In genomic region chr11:63274776-63275175, GRCh38 we compare ENCODE assay signal across 20 cellular contexts. TPM values are rescaled to one million over a fixed set of nuclear protein-coding genes. Genes with fewer than 3 reads are reported as not detected.
DNase-seq lines count a peak whose midpoint lies in the region; FAIRE-seq and TF ChIP-seq lines count a peak whose summit lies in the region.
"Had no signal": no experiment of that assay in that cellular context is flagged by ENCODE, and none has a peak within 500 bp of the region (broad histone marks: within the 10 kb centered on the region; RNA-seq: fewer than 3 reads in every experiment).

No MANE protein-coding gene starts in this region.

- no peak overlapping the region for H2AK5ac ChIP-seq in H9 (ENCODE audit: insufficient read length, low read length)

- H3K4me3 ChIP-seq in Karpas-422 (ENCODE audit: low read length) (no peak overlapping the region), small intestine (ENCODE audit: low read depth in 1 of 2, low read length in 2 of 2) (no peak overlapping the region)
- H3K4me3 ChIP-seq: hepatocyte, lower lobe of right lung, tibial artery had no signal

- H3T11ph ChIP-seq in H9 (ENCODE audit: low read length), result no peak overlapping the region

- no peak overlapping the region for H3K27ac ChIP-seq in Karpas-422 (ENCODE audit: low read length)
- no peak overlapping the region for H3K27ac ChIP-seq in small intestine (ENCODE audit: low read depth in 1 of 2, low read length in 1 of 2)
- no peak overlapping the region for H3K27ac ChIP-seq in H9 (ENCODE audit: insufficient read length, low read depth, low read length)
- H3K27ac ChIP-seq: hepatocyte, lower lobe of right lung, tibial artery had no signal

- H3K9me3 Mint-ChIP-seq in H9, result peaks cover 0 to 2% of the 10 kb centered on the region in 2 experiments; a peak in 3 of 5 replicates
- H3K9me3 Mint-ChIP-seq: stimulated activated effector memory CD8-positive, alpha-beta T cell treated with anti-CD3 and anti-CD28 coated beads, Interleukin-12 subunit alpha, Interleukin-12 subunit beta, amount 100 ng/mL, for 72 hours had no signal

- no peak overlapping the region for H3K14ac ChIP-seq in H9 (ENCODE audit: insufficient read depth, low read length)

- no peak overlapping the region for H3K18ac ChIP-seq in H9 (ENCODE audit: insufficient read length, low read depth, low read length)

- H2BK15ac ChIP-seq in H9 (ENCODE audit: low read depth, low read length), result no peak overlapping the region

- no peaks in the 10 kb centered on the region for H3K36me3 Mint-ChIP-seq in H9 (ENCODE audit: insufficient read depth in 1 of 3, low read depth in 3 of 3)
- H3K36me3 Mint-ChIP-seq: brain; stimulated activated effector memory CD8-positive, alpha-beta T cell treated with anti-CD3 and anti-CD28 coated beads, Interleukin-12 subunit alpha, Interleukin-12 subunit beta, amount 100 ng/mL, for 72 hours had no signal

- no peak overlapping the region for H2BK12ac ChIP-seq in H9 (ENCODE audit: insufficient read length, low read depth, low read length)

- H3K56ac ChIP-seq in H9 (ENCODE audit: insufficient read length, low read depth, low read length), result no peak overlapping the region

- H3K4me2 ChIP-seq in Karpas-422 (ENCODE audit: low read depth, low read length, poor library complexity, severe bottlenecking), result no peak overlapping the region
- H3K4me2 ChIP-seq in H9 (ENCODE audit: insufficient read depth, insufficient read length, low read length), result no peak overlapping the region
- H3K4me2 ChIP-seq: hepatocyte had no signal

- DNase-seq in ELR (ENCODE audit: low read depth) (peak; percentile 25), Karpas-422 (peak; percentile 61), RKO (ENCODE audit: low spot score) (peak; percentile 50), iris pigment epithelial cell (ENCODE audit: low read depth) (peak; percentile 7), small intestine (no peak), H9 (no peak)
- DNase-seq in activated naive CD4-positive, alpha-beta T cell (lab: John Stamatoyannopoulos, UW), result no peak
- DNase-seq: activated CD8-positive, alpha-beta memory T cell treated with anti-CD3 and anti-CD28 coated beads for 24 hours; cortex of kidney; lower lobe of right lung; NCI-H2029; nucleus accumbens; T-helper 9 cell; tibial artery had no signal

- no peak overlapping the region for H2BK20ac ChIP-seq in H9 (ENCODE audit: low read depth, low read length, poor library complexity, severe bottlenecking)

- no peaks in the 10 kb centered on the region for H3K4me1 Mint-ChIP-seq in H9
- H3K4me1 Mint-ChIP-seq: brain; stimulated activated effector memory CD8-positive, alpha-beta T cell treated with anti-CD3 and anti-CD28 coated beads, Interleukin-12 subunit alpha, Interleukin-12 subunit beta, amount 100 ng/mL, for 72 hours had no signal

- H3K79me1 ChIP-seq in H9 (ENCODE audit: insufficient read depth, low read depth, low read length, poor library complexity, severe bottlenecking), result no peaks in the 10 kb centered on the region

- no peak overlapping the region for H3K27ac Mint-ChIP-seq in H9
- H3K27ac Mint-ChIP-seq: brain; stimulated activated effector memory CD8-positive, alpha-beta T cell treated with anti-CD3 and anti-CD28 coated beads, Interleukin-12 subunit alpha, Interleukin-12 subunit beta, amount 100 ng/mL, for 72 hours had no signal

- no peak for TF ChIP-seq CTCF in H9 (conservative IDR thresholded peaks at IDR 0.05)

- H3K4me3 Mint-ChIP-seq in H9, result no peak overlapping the region
- H3K4me3 Mint-ChIP-seq: brain; stimulated activated effector memory CD8-positive, alpha-beta T cell treated with anti-CD3 and anti-CD28 coated beads, Interleukin-12 subunit alpha, Interleukin-12 subunit beta, amount 100 ng/mL, for 72 hours had no signal

- WGBS in small intestine, 3 donors, result 66 to 74% (median 70%) methylated on average over 1 of the region's 1 CpG
- WGBS in H9 (ENCODE audit: extremely low coverage, insufficient read length, low lambda C conversion rate), result no CpG with 5 or more reads among the region's 1 CpG

- H3K79me2 ChIP-seq in Karpas-422 (ENCODE audit: low read length) (no peaks in the 10 kb centered on the region), H9 (ENCODE audit: insufficient read depth, low read length) (no peaks in the 10 kb centered on the region)
- H3K79me2 ChIP-seq: hepatocyte had no signal

- H3K23ac ChIP-seq in H9 (ENCODE audit: insufficient read length, low read depth, low read length), result no peak overlapping the region

- FAIRE-seq in small intestine (lab: Jason Lieb, UNC), result no peak
- FAIRE-seq: islet of Langerhans had no signal

- no peaks in the 10 kb centered on the region for H3K27me3 ChIP-seq in Karpas-422 (ENCODE audit: low read length)
- H3K27me3 ChIP-seq in small intestine (ENCODE audit: control insufficient read depth in 2 of 2, insufficient read depth in 2 of 2, low read length in 2 of 2), result peaks cover 0 to 2% of the 10 kb centered on the region in 2 donors
- no peaks in the 10 kb centered on the region for H3K27me3 ChIP-seq in H9 (ENCODE audit: insufficient read depth, low read length)
- H3K27me3 ChIP-seq: hepatocyte, tibial artery had no signal

- H3K9me2 ChIP-seq in Karpas-422 (replicated peaks; ENCODE audit: insufficient read depth, low read length), result no peaks in the 10 kb centered on the region

- H3K27me3 Mint-ChIP-seq in H9 (ENCODE audit: low read depth), result peaks cover 7% of the 10 kb centered on the region

- no peak overlapping the region for H3K4ac ChIP-seq in H9 (ENCODE audit: low read depth, low read length)

- no peak overlapping the region for H4K5ac ChIP-seq in H9 (ENCODE audit: insufficient read length, low read depth, low read length)

- H4K8ac ChIP-seq in H9 (replicated peaks; ENCODE audit: insufficient read length, low read depth, low read length), result no peak overlapping the region

- H4K20me1 ChIP-seq in Karpas-422 (ENCODE audit: insufficient read depth, low read depth, low read length) (no peaks in the 10 kb centered on the region), H9 (ENCODE audit: control insufficient read depth, insufficient read depth, insufficient read length) (no peaks in the 10 kb centered on the region)

- H3K9me3 ChIP-seq in Karpas-422 (ENCODE audit: low read length), result no peaks in the 10 kb centered on the region
- no peaks in the 10 kb centered on the region for H3K9me3 ChIP-seq in small intestine (ENCODE audit: control insufficient read depth, low read depth)
- H3K9me3 ChIP-seq in H9 (ENCODE audit: control insufficient read depth, low read depth, low read length), result no peaks in the 10 kb centered on the region
- H3K9me3 ChIP-seq: Caco-2, lower lobe of right lung, tibial artery had no signal

- no peaks in the 10 kb centered on the region for H3K4me1 ChIP-seq in Karpas-422 (ENCODE audit: low read length)
- no peaks in the 10 kb centered on the region for H3K4me1 ChIP-seq in small intestine (ENCODE audit: control insufficient read depth in 2 of 2, insufficient read depth in 1 of 2, low read depth in 1 of 2, low read length in 1 of 2)
- no peaks in the 10 kb centered on the region for H3K4me1 ChIP-seq in H9 (ENCODE audit: insufficient read depth, low read length)
- H3K4me1 ChIP-seq: Caco-2, lower lobe of right lung had no signal

- no peak overlapping the region for H2BK120ac ChIP-seq in H9 (ENCODE audit: low read depth, low read length, poor library complexity, severe bottlenecking)

- H3K9ac ChIP-seq in Karpas-422 (ENCODE audit: low read length), result no peak overlapping the region
- no peak overlapping the region for H3K9ac ChIP-seq in H9 (ENCODE audit: extremely low read depth, insufficient read length, low read length)

- no peak overlapping the region for H2BK5ac ChIP-seq in H9 (ENCODE audit: insufficient read length, low read length)

- H3K23me2 ChIP-seq in H9 (ENCODE audit: insufficient read length, low read depth, low read length, poor library complexity, severe bottlenecking), result no peaks in the 10 kb centered on the region

- H3K36me3 ChIP-seq in Karpas-422 (ENCODE audit: insufficient read depth, low read length), result no peaks in the 10 kb centered on the region
- H3K36me3 ChIP-seq in small intestine (ENCODE audit: control insufficient read depth in 2 of 2, insufficient read depth in 2 of 2, low read length in 2 of 2), result no peaks in the 10 kb centered on the region
- H3K36me3 ChIP-seq: lower lobe of right lung, tibial artery had no signal

- no peak overlapping the region for H4K91ac ChIP-seq in H9 (ENCODE audit: insufficient read length, low read depth, low read length)

- H2AFZ ChIP-seq in Karpas-422 (ENCODE audit: low read length) (no peak overlapping the region), H9 (ENCODE audit: low read length) (no peak overlapping the region)
- H2AFZ ChIP-seq: hepatocyte had no signal

RNA-seq across cellular contexts. Expression of gene SLC22A25, which starts 31.4 kb away (rescaled TPM):
- total RNA-seq in Karpas-422 (2014; rRNA removed; shearing (Covaris generic); ENCODE audit: low replicate concordance), result not detected in 2 replicates
- not detected for polyA plus RNA-seq in small intestine
- total RNA-seq in H9 (2021), result not detected in 2 replicates
- total RNA-seq: Caco-2, fibroblast of villous mesenchyme, lower lobe of right lung had no signal

Comparison
In these comparisons a context has a peak if more than half of its experiments do, and no peak if none do; other contexts are left out.
1. DNase-seq: peak in ELR (single experiment), Karpas-422 (single experiment), RKO (single experiment) and iris pigment epithelial cell (single experiment); none in activated naive CD4-positive, alpha-beta T cell (0 of 4), small intestine (single experiment) and H9 (single experiment).